Comparison of ENCODE assay signal across 20 cellular contexts in the genomic region with DNA sequence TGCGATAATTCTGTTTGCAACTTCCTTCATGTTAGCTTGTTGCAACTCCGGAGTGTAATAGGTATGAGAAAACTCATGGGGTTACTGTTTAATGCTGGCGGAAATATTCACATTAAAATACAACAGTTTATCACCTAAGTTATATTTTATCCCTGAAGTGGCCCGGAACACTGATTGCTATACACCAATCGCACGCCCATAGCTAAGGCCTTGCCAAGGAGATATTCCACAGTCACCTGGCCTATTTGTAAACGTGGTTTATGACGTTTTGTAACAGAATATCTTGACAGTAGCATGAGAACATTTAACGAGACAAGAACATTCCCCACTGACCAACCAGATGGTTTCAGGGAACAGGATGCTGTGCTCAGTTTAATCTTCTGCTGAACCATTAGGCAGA. TPM values are rescaled to one million over a fixed set of nuclear protein-coding genes. Genes with fewer than 3 reads are reported as not detected.
DNase-seq lines count a peak whose midpoint lies in the region; ATAC-seq and TF ChIP-seq lines count a peak whose summit lies in the region.
"Had no signal": no experiment of that assay in that cellular context is flagged by ENCODE, and none has a peak within 500 bp of the region (broad histone marks: within the 10 kb centered on the region; RNA-seq: fewer than 3 reads in every experiment).

No MANE protein-coding gene starts in this region.

- no peak overlapping the region for H3K27ac ChIP-seq in coronary artery
- H3K27ac ChIP-seq: BLaER1 had no signal

- peaks cover 3% of the 10 kb centered on the region for H3K4me1 Mint-ChIP-seq in activated CD4-positive, alpha-beta T cell treated with anti-CD3 and anti-CD28 coated beads, Interleukin-2, amount 10 ng/mL, durations not matched to agents 24 days and 14 days
- peaks cover 9% of the 10 kb centered on the region for H3K4me1 Mint-ChIP-seq in glutamatergic neuron (ENCODE audit: low read depth, unreplicated experiment)

- TF ChIP-seq CTCF in glutamatergic neuron (IDR thresholded peaks at IDR 0.05; ENCODE audit: partially characterized antibody, unreplicated experiment) (no peak), mucosa of descending colon (IDR thresholded peaks at IDR 0.05) (no peak), coronary artery (IDR thresholded peaks at IDR 0.05) (no peak)

- no peaks in the 10 kb centered on the region for H3K9me3 Mint-ChIP-seq in activated CD4-positive, alpha-beta T cell treated with anti-CD3 and anti-CD28 coated beads, Interleukin-2, amount 10 ng/mL, durations not matched to agents 24 days and 14 days
- H3K9me3 Mint-ChIP-seq in glutamatergic neuron (ENCODE audit: unreplicated experiment), result peaks cover 5% of the 10 kb centered on the region
- H3K9me3 Mint-ChIP-seq: CD4-positive, alpha-beta memory T cell; GM23338 had no signal

- H3K4me3 Mint-ChIP-seq in activated CD4-positive, alpha-beta T cell treated with anti-CD3 and anti-CD28 coated beads, Interleukin-2, amount 10 ng/mL, durations not matched to agents 24 days and 14 days, result no peak overlapping the region
- no peak overlapping the region for H3K4me3 Mint-ChIP-seq in glutamatergic neuron (ENCODE audit: unreplicated experiment)
- H3K4me3 Mint-ChIP-seq: CD14-positive monocyte; CD4-positive, alpha-beta memory T cell; GM23338; H9 had no signal

- no peaks in the 10 kb centered on the region for H3K27me3 Mint-ChIP-seq in activated CD4-positive, alpha-beta T cell treated with anti-CD3 and anti-CD28 coated beads, Interleukin-2, amount 10 ng/mL, durations not matched to agents 24 days and 14 days
- H3K27me3 Mint-ChIP-seq in glutamatergic neuron (ENCODE audit: unreplicated experiment), result no peaks in the 10 kb centered on the region
- H3K27me3 Mint-ChIP-seq: CD4-positive, alpha-beta memory T cell had no signal

- peak; percentile 13 for DNase-seq in activated CD4-positive, alpha-beta T cell treated with anti-CD3 and anti-CD28 coated beads, Interleukin-2, amount 10 ng/mL, durations not matched to agents 24 days and 14 days
- no peak for DNase-seq in activated CD4-positive, alpha-beta T cell treated with anti-CD3 and anti-CD28 coated beads, Interleukin-2, amount 50 U/mL, for 4 hours
- DNase-seq in glutamatergic neuron (no peak), mucosa of descending colon (peak in 1 of 3 donors; percentile 62), superior temporal gyrus (ENCODE audit: extremely low spot score) (peak; percentile 1), NCI-H748 treated with DMSO at 0.1 percent for 48 hours (lab: John Stamatoyannopoulos, UW) (no peak), coronary artery (ENCODE audit: low spot score) (no peak)
- DNase-seq: 8988T; CD4-positive, alpha-beta memory T cell; DMS153; DMS79; GF-D8; H9 had no signal

- no peaks in the 10 kb centered on the region for H3K36me3 Mint-ChIP-seq in activated CD4-positive, alpha-beta T cell treated with anti-CD3 and anti-CD28 coated beads, Interleukin-2, amount 10 ng/mL, durations not matched to agents 24 days and 14 days (ENCODE audit: low read depth)
- peaks cover 4% of the 10 kb centered on the region for H3K36me3 Mint-ChIP-seq in glutamatergic neuron (ENCODE audit: unreplicated experiment)

- no peak overlapping the region for H3K27ac Mint-ChIP-seq in activated CD4-positive, alpha-beta T cell treated with anti-CD3 and anti-CD28 coated beads, Interleukin-2, amount 10 ng/mL, durations not matched to agents 24 days and 14 days
- peak overlapping the region; percentile 66 for H3K27ac Mint-ChIP-seq in glutamatergic neuron (ENCODE audit: unreplicated experiment)
- H3K27ac Mint-ChIP-seq: CD4-positive, alpha-beta memory T cell; GM23338; H9 had no signal

- no peaks in the 10 kb centered on the region for H3K36me3 ChIP-seq in mucosa of descending colon (ENCODE audit: low read depth)

- ATAC-seq in mucosa of descending colon, result peak; percentile 37
- ATAC-seq in GM21367 (IDR thresholded peaks at IDR 0.05; ENCODE audit: unreplicated experiment), result no peak
- ATAC-seq: GM23338 had no signal

- H3K4me3 ChIP-seq in mucosa of descending colon (no peak overlapping the region), coronary artery (no peak overlapping the region)
- H3K4me3 ChIP-seq: BLaER1, GM23338 had no signal

- no peaks in the 10 kb centered on the region for H3K9me3 ChIP-seq in mucosa of descending colon
- H3K9me3 ChIP-seq: BLaER1 had no signal

- peaks cover 2% of the 10 kb centered on the region for H3K4me1 ChIP-seq in mucosa of descending colon (ENCODE audit: low read depth)
- H3K4me1 ChIP-seq: BLaER1 had no signal

- intact Hi-C loops in activated CD4-positive, alpha-beta T cell treated with anti-CD3 and anti-CD28 coated beads, Interleukin-2, amount 10 ng/mL, durations not matched to agents 24 days and 14 days (cut with micrococcal nuclease), result no loop called here
- intact Hi-C loops in mucosa of descending colon (cut with DNase I, micrococcal nuclease), result no loop called here

RNA-seq across cellular contexts. Expression of a gene that starts 23.2 kb away (rescaled TPM):
- total RNA-seq in activated CD4-positive, alpha-beta T cell treated with anti-CD3 and anti-CD28 coated beads, Interleukin-2, amount 10 ng/mL, durations not matched to agents 24 days and 14 days, result not detected in 2 replicates
- not detected for total RNA-seq in glutamatergic neuron (ENCODE audit: unreplicated experiment)
- total RNA-seq in mucosa of descending colon, result not detected
- total RNA-seq: A673; CD4-positive, alpha-beta memory T cell; Daoy; GM23338; H9; HT-29 had no signal

Comparison
In these comparisons a context has a peak if more than half of its experiments do, and no peak if none do; other contexts are left out.
1. DNase-seq: peak in activated CD4-positive, alpha-beta T cell treated with anti-CD3 and anti-CD28 coated beads, Interleukin-2, amount 10 ng/mL, durations not matched to agents 24 days and 14 days (single experiment) and superior temporal gyrus (single experiment); none in activated CD4-positive, alpha-beta T cell treated with anti-CD3 and anti-CD28 coated beads, Interleukin-2, amount 50 U/mL, for 4 hours (0 of 2), glutamatergic neuron (single experiment), NCI-H748 treated with DMSO at 0.1 percent for 48 hours (single experiment) and coronary artery (single experiment).